9 cellular contexts compared by ENCODE assay signal in the genomic region with DNA sequence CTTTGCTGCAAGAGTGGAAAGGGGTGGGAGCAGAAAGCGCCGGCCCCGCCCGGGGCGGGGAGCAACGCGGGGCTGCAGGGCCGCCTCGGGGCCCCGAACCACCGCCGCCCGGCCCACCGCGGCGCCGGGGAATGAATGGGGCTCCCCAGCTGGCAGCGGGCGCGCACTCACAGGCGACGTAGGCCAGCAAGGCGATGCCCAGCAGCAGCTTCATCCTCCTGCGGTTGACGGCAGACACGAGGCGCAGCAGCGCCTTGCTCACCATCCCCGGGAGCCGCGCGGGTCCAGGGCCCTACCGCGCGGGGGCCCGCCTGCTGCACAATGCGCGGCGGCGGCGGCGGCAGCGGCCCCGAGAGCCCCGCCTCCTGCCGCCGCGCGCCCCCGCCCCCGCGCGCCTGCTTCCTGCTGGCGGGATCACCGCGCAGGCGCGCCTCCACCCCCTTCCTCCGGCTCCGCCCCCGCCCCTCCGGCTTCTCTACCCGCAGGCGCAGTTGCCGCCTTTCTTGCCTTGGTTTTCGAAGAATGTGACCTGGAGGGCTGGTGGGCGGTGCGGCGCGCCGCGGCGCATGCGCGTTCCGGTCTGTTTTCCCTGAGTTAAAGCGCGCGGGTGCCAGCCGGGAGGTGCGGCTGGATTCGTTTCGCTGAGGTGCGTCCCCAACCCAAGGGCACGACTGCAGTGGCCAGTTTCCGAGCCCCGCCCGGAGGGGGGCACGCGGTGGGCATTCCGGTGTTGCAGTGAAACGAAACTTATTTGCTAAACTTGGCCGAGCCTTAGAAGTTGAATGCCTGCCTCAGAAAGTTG. TPM values are rescaled to one million over a fixed set of nuclear protein-coding genes. Genes with fewer than 3 reads are reported as not detected.
DNase-seq lines count a peak whose midpoint lies in the region; ATAC-seq, FAIRE-seq and TF ChIP-seq lines count a peak whose summit lies in the region.
"Had no signal": no experiment of that assay in that cellular context is flagged by ENCODE, and none has a peak within 500 bp of the region (broad histone marks: within the 10 kb centered on the region; RNA-seq: fewer than 3 reads in every experiment).

Gene UXS1, minus strand, starts transcription at position 325 of the 802 bp plus-strand sequence. Its CDS starts 60 bp downstream, at position 265.

- no peaks in the 10 kb centered on the region for H3K9me3 ChIP-seq in kidney (ENCODE audit: control insufficient read depth in 1 of 2, low read length in 2 of 2)

- ATAC-seq in GM19043 (IDR thresholded peaks at IDR 0.05; ENCODE audit: low read depth, unreplicated experiment) (peak; percentile 65), HG03378 (IDR thresholded peaks at IDR 0.05; ENCODE audit: unreplicated experiment) (peak; percentile 69)

- intact Hi-C loops in kidney (cut with DNase I): no loop called here

- peak within 1 kb of the TSS; percentile 83 to 90 for H3K4me3 ChIP-seq in kidney (ENCODE audit: low read length in 2 of 2)

- no peak for FAIRE-seq in kidney (lab: Jason Lieb, UNC)
- FAIRE-seq: TTC549 had no signal

- H3K4me1 ChIP-seq in kidney (ENCODE audit: control insufficient read depth in 1 of 2, insufficient read depth in 1 of 2, low read depth in 1 of 2, low read length in 2 of 2): peaks cover 9 to 14% of the 10 kb centered on the region in 2 donors

- H3K9ac ChIP-seq in kidney (ENCODE audit: low read length in 2 of 2): peak within 1 kb of the TSS; percentile 76

- peak within 1 kb of the TSS; percentile 88 to 92 for H3K27ac ChIP-seq in kidney (ENCODE audit: low read depth in 2 of 2, low read length in 2 of 2)

- DNase-seq in AG09319 (ENCODE audit: extremely low read depth, low read depth) (peak; percentile 94), NCI-H460 (ENCODE audit: extremely low read depth, low read depth) (peak; percentile 98), cerebellum (ENCODE audit: low spot score) (peak; percentile 97), kidney (peak; percentile 99)
- peak; percentile 98 for DNase-seq in activated CD4-positive, alpha-beta T cell treated with anti-CD3 and anti-CD28 coated beads for 1 hour
- DNase-seq in stimulated activated CD4-positive, alpha-beta T cell treated with anti-CD3 and anti-CD28 coated beads, Interleukin-15, amount 100 ng/mL, for 24 hours: peak; percentile 98

- TF ChIP-seq CTCF in AG09319 (IDR thresholded peaks at IDR 0.05; ENCODE audit: low read depth, low read length) (no peak), kidney (IDR thresholded peaks at IDR 0.05; ENCODE audit: borderline replicate concordance, extremely low read depth, insufficient read depth) (no peak)

- no peaks in the 10 kb centered on the region for H3K36me3 ChIP-seq in kidney (ENCODE audit: control insufficient read depth in 1 of 2, insufficient read depth in 2 of 2, low read length in 2 of 2)

RNA-seq across cellular contexts. Expression of gene UXS1, which starts in this region (rescaled TPM):
- total RNA-seq in NCI-H460 (2014; rRNA removed; shearing (Covaris generic)): 24.3 and 29.8 TPM in 2 replicates
- 20.0 and 22.7 TPM in 2 replicates for polyA plus RNA-seq in NCI-H460 (2014; cell fraction: nucleus; rRNA removed)
- total RNA-seq in cerebellum (43.2 TPM), kidney (56.6 TPM)
- 74.4 TPM for polyA plus RNA-seq in kidney (ENCODE audit: insufficient read depth, low read depth, low replicate concordance)

Comparison
In these comparisons a context has a peak if more than half of its experiments do, and no peak if none do; other contexts are left out.
1. Peak in every context shown above with its lines: DNase-seq, ATAC-seq, H3K4me3 ChIP-seq and H3K27ac ChIP-seq.